Comparison of ENCODE assay signal across 13 cellular contexts in the genomic region with DNA sequence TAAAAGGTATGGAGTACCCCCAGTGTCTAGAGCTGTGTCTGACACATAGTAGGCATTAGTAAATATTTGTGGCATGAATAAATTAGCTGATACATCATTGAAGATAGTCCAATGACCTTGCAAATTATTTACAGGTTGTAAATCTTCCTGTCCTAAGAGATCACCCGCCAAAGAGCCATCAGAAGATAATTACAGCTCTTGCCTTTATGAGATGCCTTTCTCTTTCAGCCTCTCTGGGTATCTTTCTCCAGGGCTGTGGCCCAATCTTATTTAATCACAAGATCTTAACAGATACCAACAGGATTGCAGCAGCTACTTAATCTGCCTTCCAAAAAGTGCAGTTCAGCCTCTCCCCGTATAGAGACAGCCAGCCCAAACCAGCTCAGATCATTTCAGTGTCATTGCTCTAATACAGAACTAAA. TPM values are rescaled to one million over a fixed set of nuclear protein-coding genes. Genes with fewer than 3 reads are reported as not detected.
A peak's percentile ranks its signal among the peaks of the same experiment; 100 is the strongest.
DNase-seq lines count a peak whose midpoint lies in the region; ATAC-seq and TF ChIP-seq lines count a peak whose summit lies in the region.
"Had no signal": no experiment of that assay in that cellular context is flagged by ENCODE, and none has a peak within 500 bp of the region (broad histone marks: within the 10 kb centered on the region; RNA-seq: fewer than 3 reads in every experiment).

No MANE protein-coding gene starts in this region.

- peak overlapping the region; percentile 20 for H2AFZ ChIP-seq in parathyroid adenoma

- H3K4me3 ChIP-seq in AG10803 (ENCODE audit: low read length) (no peak overlapping the region), esophagus (ENCODE audit: low read depth in 1 of 2, low read length in 2 of 2) (no peak overlapping the region), parathyroid adenoma (ENCODE audit: low read depth, low read length) (no peak overlapping the region)

- H3K9me3 ChIP-seq in esophagus (ENCODE audit: control insufficient read depth in 2 of 2, insufficient read depth in 1 of 2, low read depth in 1 of 2, low read length in 1 of 2) (no peaks in the 10 kb centered on the region), parathyroid adenoma (ENCODE audit: control insufficient read depth, low read length) (no peaks in the 10 kb centered on the region)

- TF ChIP-seq CTCF in AG10803 (conservative IDR thresholded peaks at IDR 0.05; ENCODE audit: low read length), result no peak
- no peak for TF ChIP-seq CTCF in parathyroid adenoma (IDR thresholded peaks at IDR 0.05)

- peak overlapping the region; percentile 52 for H3K4me2 ChIP-seq in parathyroid adenoma (ENCODE audit: low read length)

- 42 to 44% methylated on average over 2 of the region's 2 CpGs for WGBS in esophagus, 2 donors

- H3K27ac Mint-ChIP-seq in activated T-cell treated with anti-CD3 and anti-CD28 coated beads, Interleukin-2, amount 50 U/mL, for 72 hours, result no peak overlapping the region
- H3K27ac Mint-ChIP-seq: activated naive CD8-positive, alpha-beta T cell treated with anti-CD3 and anti-CD28 coated beads, Interleukin-2, amount 10 ng/mL, durations not matched to agents 7 days and 5 days; CD8-positive, alpha-beta memory T cell; stimulated activated effector memory CD8-positive, alpha-beta T cell treated with anti-CD3 and anti-CD28 coated beads, Interleukin-12 subunit alpha, Interleukin-12 subunit beta, amount 100 ng/mL, for 72 hours had no signal

- no peak overlapping the region for H3K9ac ChIP-seq in parathyroid adenoma

- DNase-seq in AG10803 (ENCODE audit: low read depth), result peak; percentile 75
- peak; percentile 52 for DNase-seq in NCI-H2227 (lab: John Stamatoyannopoulos, UW; ENCODE audit: unreplicated experiment)
- no peak for DNase-seq in activated T-cell treated with anti-CD3 and anti-CD28 coated beads, Interleukin-2, amount 50 U/mL, for 72 hours
- no peak for DNase-seq in OCI-M2 (lab: John Stamatoyannopoulos, UW; ENCODE audit: unreplicated experiment)
- DNase-seq in SK-N-DZ (ENCODE audit: low spot score), result no peak
- DNase-seq: activated CD4-positive, CD25-positive, alpha-beta regulatory T cell; activated naive CD8-positive, alpha-beta T cell treated with anti-CD3 and anti-CD28 coated beads, Interleukin-2, amount 10 ng/mL, durations not matched to agents 7 days and 5 days; CD8-positive, alpha-beta memory T cell; NK-92 treated with Interleukin-12 subunit alpha and Interleukin-12 subunit beta, amount 100 ng/mL, for 24 hours had no signal

- H3K4me1 Mint-ChIP-seq in activated T-cell treated with anti-CD3 and anti-CD28 coated beads, Interleukin-2, amount 50 U/mL, for 72 hours (ENCODE audit: low read depth), result peaks cover 5% of the 10 kb centered on the region
- H3K4me1 Mint-ChIP-seq: activated naive CD8-positive, alpha-beta T cell treated with anti-CD3 and anti-CD28 coated beads, Interleukin-2, amount 10 ng/mL, durations not matched to agents 7 days and 5 days; CD8-positive, alpha-beta memory T cell; stimulated activated effector memory CD8-positive, alpha-beta T cell treated with anti-CD3 and anti-CD28 coated beads, Interleukin-12 subunit alpha, Interleukin-12 subunit beta, amount 100 ng/mL, for 72 hours had no signal

- ATAC-seq in GM21381 (IDR thresholded peaks at IDR 0.05; ENCODE audit: unreplicated experiment), result no peak
- ATAC-seq in activated T-cell treated with anti-CD3 and anti-CD28 coated beads, Interleukin-2, amount 50 U/mL, for 72 hours (replicated peaks in 1 of 2), result no peak
- ATAC-seq: stimulated activated effector memory CD8-positive, alpha-beta T cell treated with anti-CD3 and anti-CD28 coated beads, Interleukin-12 subunit alpha, Interleukin-12 subunit beta, amount 100 ng/mL, for 72 hours had no signal

- H3K36me3 ChIP-seq in esophagus (ENCODE audit: control insufficient read depth in 2 of 2, insufficient read depth in 2 of 2, low read length in 1 of 2) (no peaks in the 10 kb centered on the region), parathyroid adenoma (ENCODE audit: control insufficient read depth, insufficient read depth, low read length) (no peaks in the 10 kb centered on the region)

- no peaks in the 10 kb centered on the region for H3K27me3 Mint-ChIP-seq in activated T-cell treated with anti-CD3 and anti-CD28 coated beads, Interleukin-2, amount 50 U/mL, for 72 hours (ENCODE audit: low read depth)
- H3K27me3 Mint-ChIP-seq: activated naive CD8-positive, alpha-beta T cell treated with anti-CD3 and anti-CD28 coated beads, Interleukin-2, amount 10 ng/mL, durations not matched to agents 7 days and 5 days had no signal

- no peaks in the 10 kb centered on the region for H3K27me3 ChIP-seq in esophagus (ENCODE audit: control insufficient read depth in 1 of 2, insufficient read depth in 2 of 2, low read length in 2 of 2)
- no peaks in the 10 kb centered on the region for H3K27me3 ChIP-seq in parathyroid adenoma (ENCODE audit: control insufficient read depth, insufficient read depth, low read length)

- peaks cover 5% of the 10 kb centered on the region for H3K79me2 ChIP-seq in parathyroid adenoma

- no peaks in the 10 kb centered on the region for H3K9me3 Mint-ChIP-seq in activated T-cell treated with anti-CD3 and anti-CD28 coated beads, Interleukin-2, amount 50 U/mL, for 72 hours
- H3K9me3 Mint-ChIP-seq: activated naive CD8-positive, alpha-beta T cell treated with anti-CD3 and anti-CD28 coated beads, Interleukin-2, amount 10 ng/mL, durations not matched to agents 7 days and 5 days; CD8-positive, alpha-beta memory T cell; stimulated activated effector memory CD8-positive, alpha-beta T cell treated with anti-CD3 and anti-CD28 coated beads, Interleukin-12 subunit alpha, Interleukin-12 subunit beta, amount 100 ng/mL, for 72 hours had no signal

- H3K27ac ChIP-seq in esophagus (ENCODE audit: low read depth in 2 of 2, low read length in 1 of 2) (peak overlapping the region; percentile 74 to 83), parathyroid adenoma (peak overlapping the region; percentile 97)

- H3K4me1 ChIP-seq in esophagus (ENCODE audit: control insufficient read depth in 2 of 2, insufficient read depth in 2 of 2, low read length in 1 of 2) (peaks cover 3 to 22% of the 10 kb centered on the region in 2 donors), parathyroid adenoma (peaks cover 79% of the 10 kb centered on the region)

- peaks cover 0 to 4% of the 10 kb centered on the region in 2 donors for H3K36me3 Mint-ChIP-seq in activated T-cell treated with anti-CD3 and anti-CD28 coated beads, Interleukin-2, amount 50 U/mL, for 72 hours (ENCODE audit: insufficient read depth in 2 of 2)
- H3K36me3 Mint-ChIP-seq: activated naive CD8-positive, alpha-beta T cell treated with anti-CD3 and anti-CD28 coated beads, Interleukin-2, amount 10 ng/mL, durations not matched to agents 7 days and 5 days; CD8-positive, alpha-beta memory T cell; stimulated activated effector memory CD8-positive, alpha-beta T cell treated with anti-CD3 and anti-CD28 coated beads, Interleukin-12 subunit alpha, Interleukin-12 subunit beta, amount 100 ng/mL, for 72 hours had no signal

- no peak overlapping the region for H3K4me3 Mint-ChIP-seq in activated T-cell treated with anti-CD3 and anti-CD28 coated beads, Interleukin-2, amount 50 U/mL, for 72 hours
- H3K4me3 Mint-ChIP-seq: activated naive CD8-positive, alpha-beta T cell treated with anti-CD3 and anti-CD28 coated beads, Interleukin-2, amount 10 ng/mL, durations not matched to agents 7 days and 5 days; CD8-positive, alpha-beta memory T cell; stimulated activated effector memory CD8-positive, alpha-beta T cell treated with anti-CD3 and anti-CD28 coated beads, Interleukin-12 subunit alpha, Interleukin-12 subunit beta, amount 100 ng/mL, for 72 hours had no signal

RNA-seq across cellular contexts. Expression of a gene that starts 41.5 kb away (rescaled TPM):
- polyA plus RNA-seq in esophagus, result 10 to 100 TPM; 30.2 to 32.1 TPM
- 10 to 100 TPM; 32.3 to 32.4 TPM for total RNA-seq in activated T-cell treated with anti-CD3 and anti-CD28 coated beads, Interleukin-2, amount 50 U/mL, for 72 hours
- polyA plus RNA-seq in SK-N-DZ (2014; cell fraction: cytosol; rRNA removed), result 0.50 and 1.1 TPM in 2 replicates
- polyA plus RNA-seq in SK-N-DZ (2014; cell fraction: nucleus; rRNA removed), result 1.4 and 2.2 TPM in 2 replicates
- polyA plus RNA-seq: CD8-positive, alpha-beta memory T cell had no signal

RNA-seq across cellular contexts. Expression of a gene that starts 55.8 kb away (rescaled TPM):
- 10 to 100 TPM in 1 of 2 donors, 1 to 10 TPM in 1; 8.3 to 11.5 TPM for polyA plus RNA-seq in esophagus
- total RNA-seq in activated T-cell treated with anti-CD3 and anti-CD28 coated beads, Interleukin-2, amount 50 U/mL, for 72 hours, result 10 to 100 TPM; 46.6 to 55.8 TPM
- polyA plus RNA-seq in SK-N-DZ (2014; cell fraction: cytosol; rRNA removed), result 53.9 and 54.4 TPM in 2 replicates
- 36.0 and 43.5 TPM in 2 replicates for polyA plus RNA-seq in SK-N-DZ (2014; cell fraction: nucleus; rRNA removed)

Comparison
In these comparisons a context has a peak if more than half of its experiments do, and no peak if none do; other contexts are left out.
1. DNase-seq: peak in AG10803 (single experiment) and NCI-H2227 (single experiment); none in activated T-cell treated with anti-CD3 and anti-CD28 coated beads, Interleukin-2, amount 50 U/mL, for 72 hours (0 of 2), OCI-M2 (single experiment) and SK-N-DZ (single experiment).